Comparison of ENCODE assay signal across 8 cellular contexts in genomic region chr20:58179083-58179431, GRCh38. TPM values are rescaled to one million over a fixed set of nuclear protein-coding genes. Genes with fewer than 3 reads are reported as not detected.
A peak's percentile ranks its signal among the peaks of the same experiment; 100 is the strongest.
DNase-seq lines count a peak whose midpoint lies in the region; ATAC-seq and TF ChIP-seq lines count a peak whose summit lies in the region.

No MANE protein-coding gene starts in this region.

- H3K4me1 ChIP-seq in HUES64 (ENCODE audit: insufficient read depth, low read length): peaks cover 7% of the 10 kb centered on the region; the same call in 1 of the 2 replicates
- peaks cover 3 to 13% of the 10 kb centered on the region in 2 donors for H3K4me1 ChIP-seq in naive thymus-derived CD4-positive, alpha-beta T cell (ENCODE audit: control insufficient read depth in 2 of 2, insufficient read depth in 2 of 2, low read length in 2 of 2)

- 55% methylated on average over 9 of the region's 9 CpGs for WGBS in HUES64

- TF ChIP-seq CTCF in AG04450 (IDR thresholded peaks at IDR 0.05; ENCODE audit: low read depth, low read length): no peak

- no peak overlapping the region for H3K4me3 Mint-ChIP-seq in activated naive CD8-positive, alpha-beta T cell treated with anti-CD3 and anti-CD28 coated beads, Interleukin-2, amount 50 U/mL, for 24 hours
- H3K4me3 Mint-ChIP-seq in naive thymus-derived CD4-positive, alpha-beta T cell: peak overlapping the region; percentile 48 to 82 (median 71)

- H3K36me3 ChIP-seq in HUES64 (ENCODE audit: insufficient read depth, low read length): no peaks in the 10 kb centered on the region
- no peaks in the 10 kb centered on the region for H3K36me3 ChIP-seq in naive thymus-derived CD4-positive, alpha-beta T cell (ENCODE audit: control insufficient read depth in 2 of 3, insufficient read depth in 3 of 3, low read length in 3 of 3)

- DNase-seq in AG04450 (ENCODE audit: low read depth, low spot score) (no peak), NCI-H1105 treated with DMSO at 0.1 percent for 48 hours (lab: John Stamatoyannopoulos, UW) (no peak), DMS53 treated with DMSO at 0.1 percent for 48 hours (lab: John Stamatoyannopoulos, UW; ENCODE audit: unreplicated experiment) (no peak), cerebellum (ENCODE audit: low spot score) (no peak)
- DNase-seq in activated naive CD8-positive, alpha-beta T cell treated with anti-CD3 and anti-CD28 coated beads, Interleukin-2, amount 50 U/mL, for 24 hours: no peak
- DNase-seq in naive thymus-derived CD4-positive, alpha-beta T cell: no peak

- peak overlapping the region; percentile 44 for H3K4me3 ChIP-seq in AG04450 (ENCODE audit: low read depth, low read length)
- peak overlapping the region; percentile 51 for H3K4me3 ChIP-seq in HUES64 (ENCODE audit: low read length)
- peak overlapping the region; percentile 54 for H3K4me3 ChIP-seq in naive thymus-derived CD4-positive, alpha-beta T cell (ENCODE audit: low read length)

- CTCF ChIA-PET in AG04450 (lab: Charles Lee): interaction anchor here (1.5 to 2.6 kb wide), 3 partner anchors 10 to 582 kb away, joined by 3 to 11 read pairs (median 7); no protein-coding TSS in a partner anchor
- CTCF ChIA-PET in naive thymus-derived CD4-positive, alpha-beta T cell (lab: Charles Lee): no interaction called here

- peak overlapping the region; percentile 15 for H3K27ac Mint-ChIP-seq in activated naive CD8-positive, alpha-beta T cell treated with anti-CD3 and anti-CD28 coated beads, Interleukin-2, amount 50 U/mL, for 24 hours
- H3K27ac Mint-ChIP-seq in naive thymus-derived CD4-positive, alpha-beta T cell: no peak overlapping the region

- no peaks in the 10 kb centered on the region for H3K9me3 Mint-ChIP-seq in activated naive CD8-positive, alpha-beta T cell treated with anti-CD3 and anti-CD28 coated beads, Interleukin-2, amount 50 U/mL, for 24 hours
- peaks cover 0 to 2% (median 0%) of the 10 kb centered on the region in 11 donors for H3K9me3 Mint-ChIP-seq in naive thymus-derived CD4-positive, alpha-beta T cell

- H3K9ac ChIP-seq in HUES64 (ENCODE audit: low read depth, low read length): 0 out of 2 replicates have a peak overlapping the region, but pooled peaks have one; percentile 29

- H3K27ac ChIP-seq in AG04450 (ENCODE audit: low read depth, low read length) (no peak overlapping the region), HUES64 (ENCODE audit: low read depth, low read length) (no peak overlapping the region)
- no peak overlapping the region for H3K27ac ChIP-seq in naive thymus-derived CD4-positive, alpha-beta T cell (ENCODE audit: low read depth, low read length)

- peaks cover 12% of the 10 kb centered on the region for H3K4me1 Mint-ChIP-seq in activated naive CD8-positive, alpha-beta T cell treated with anti-CD3 and anti-CD28 coated beads, Interleukin-2, amount 50 U/mL, for 24 hours
- peaks cover 4 to 22% (median 12%) of the 10 kb centered on the region in 7 donors for H3K4me1 Mint-ChIP-seq in naive thymus-derived CD4-positive, alpha-beta T cell

- intact Hi-C loops in naive thymus-derived CD4-positive, alpha-beta T cell (cut with micrococcal nuclease): loop anchor here (1.0 to 10.0 kb wide), 4 partner anchors 525 to 664 kb away; no protein-coding TSS in a partner anchor

- H3K27me3 ChIP-seq in AG04450 (ENCODE audit: control insufficient read depth, insufficient read depth, low read length): peaks cover 24% of the 10 kb centered on the region
- H3K27me3 ChIP-seq in HUES64 (ENCODE audit: insufficient read depth, low read length): peaks cover 26% of the 10 kb centered on the region
- no peaks in the 10 kb centered on the region for H3K27me3 ChIP-seq in naive thymus-derived CD4-positive, alpha-beta T cell (ENCODE audit: control insufficient read depth in 2 of 2, insufficient read depth in 2 of 2, low read length in 2 of 2)

- peaks cover 2% of the 10 kb centered on the region for H3K9me3 ChIP-seq in AG04450 (ENCODE audit: control insufficient read depth, insufficient read depth, low read length)
- no peaks in the 10 kb centered on the region for H3K9me3 ChIP-seq in HUES64 (ENCODE audit: insufficient read depth, low read depth, low read length)
- H3K9me3 ChIP-seq in naive thymus-derived CD4-positive, alpha-beta T cell (ENCODE audit: control insufficient read depth in 2 of 3, low read length in 3 of 3): no peaks in the 10 kb centered on the region

- POLR2A ChIA-PET in AG04450 (lab: Yijun Ruan, JAX): no interaction called here
- POLR2A ChIA-PET in naive thymus-derived CD4-positive, alpha-beta T cell (lab: Charles Lee): no interaction called here

- H3K36me3 Mint-ChIP-seq in activated naive CD8-positive, alpha-beta T cell treated with anti-CD3 and anti-CD28 coated beads, Interleukin-2, amount 50 U/mL, for 24 hours (ENCODE audit: low read depth): no peaks in the 10 kb centered on the region
- H3K36me3 Mint-ChIP-seq in naive thymus-derived CD4-positive, alpha-beta T cell: no peaks in the 10 kb centered on the region

- ATAC-seq in activated naive CD8-positive, alpha-beta T cell treated with anti-CD3 and anti-CD28 coated beads, Interleukin-2, amount 50 U/mL, for 24 hours: no peak
- ATAC-seq in naive thymus-derived CD4-positive, alpha-beta T cell: no peak
- no peak for ATAC-seq in GM19455 (IDR thresholded peaks at IDR 0.05; ENCODE audit: unreplicated experiment)

- H3K27me3 Mint-ChIP-seq in activated naive CD8-positive, alpha-beta T cell treated with anti-CD3 and anti-CD28 coated beads, Interleukin-2, amount 50 U/mL, for 24 hours: peaks cover 19% of the 10 kb centered on the region
- H3K27me3 Mint-ChIP-seq in naive thymus-derived CD4-positive, alpha-beta T cell: peaks cover 5 to 26% (median 20%) of the 10 kb centered on the region in 5 donors

RNA-seq across cellular contexts. Expression of gene ANKRD60, which starts 49.4 kb away (rescaled TPM):
- polyA plus RNA-seq in AG04450 (2011; rRNA removed): not detected in 2 replicates
- not detected in 2 replicates for polyA minus RNA-seq in AG04450 (2011; rRNA and poly(A)+ RNA removed)
- not detected for polyA plus RNA-seq in HUES64 (2013, experiment 1 of 2)
- not detected for polyA plus RNA-seq in HUES64 (2013, experiment 2 of 2)
- not detected for total RNA-seq in naive thymus-derived CD4-positive, alpha-beta T cell
- polyA plus RNA-seq in naive thymus-derived CD4-positive, alpha-beta T cell: not detected
- not detected for total RNA-seq in cerebellum
